Comparison of ENCODE assay signal across 1 cellular context in genomic region chr11:62855571-62856332, GRCh38.
TF ChIP-seq lines count a peak whose summit lies in the region.

No MANE protein-coding gene starts in this region.

TF ChIP-seq in HepG2, 621 proteins besides CTCF, POLR2A, EP300 and RAD21 (continued from another document and continues in another):
- peak; percentile 66 for TF ChIP-seq FOXP4 (CRISPR knock-in tag; IDR thresholded peaks at IDR 0.05)
- TF ChIP-seq TCF7 (IDR thresholded peaks at IDR 0.05; ENCODE audit: low read depth): no peak
- TF ChIP-seq TRIM22 (IDR thresholded peaks at IDR 0.05): no peak
- TF ChIP-seq SKIL (CRISPR knock-in tag; IDR thresholded peaks at IDR 0.05; ENCODE audit: borderline replicate concordance): 0 out of 2 replicates have a peak, but pooled peaks have one; percentile 14
- TF ChIP-seq PREB (CRISPR knock-in tag; IDR thresholded peaks at IDR 0.05): no peak
- no peak; the same call in 1 of the 2 replicates for TF ChIP-seq ARNTL (CRISPR knock-in tag; IDR thresholded peaks at IDR 0.05)
- TF ChIP-seq GATAD1 (CRISPR knock-in tag; IDR thresholded peaks at IDR 0.05): peak; percentile 91
- TF ChIP-seq CEBPG (CRISPR knock-in tag; IDR thresholded peaks at IDR 0.05): peak; percentile 43; the same call in 1 of the 2 replicates
- TF ChIP-seq ZNF143 (CRISPR knock-in tag; IDR thresholded peaks at IDR 0.05): peak; percentile 96
- TF ChIP-seq CSRNP1 (CRISPR knock-in tag; IDR thresholded peaks at IDR 0.05): peak; percentile 98
- TF ChIP-seq MYC (CRISPR knock-in tag; IDR thresholded peaks at IDR 0.05; ENCODE audit: borderline replicate concordance): peak; percentile 100
- 0 out of 2 replicates have a peak, but pooled peaks have one; percentile 12 for TF ChIP-seq ZHX2 (IDR thresholded peaks at IDR 0.05; ENCODE audit: low read depth)
- peak; percentile 92 for TF ChIP-seq ZHX2 (CRISPR knock-in tag; IDR thresholded peaks at IDR 0.05; ENCODE audit: borderline replicate concordance)
- 0 out of 2 replicates have a peak, but pooled peaks have one; percentile 8 for TF ChIP-seq CAMTA2 (CRISPR knock-in tag; IDR thresholded peaks at IDR 0.05; ENCODE audit: borderline replicate concordance)
- peak; percentile 79 for TF ChIP-seq PHF8 (CRISPR knock-in tag; IDR thresholded peaks at IDR 0.05)
- TF ChIP-seq NR1H2 (CRISPR knock-in tag; IDR thresholded peaks at IDR 0.05; ENCODE audit: borderline replicate concordance, low read depth): no peak
- TF ChIP-seq ZBTB14 (CRISPR knock-in tag; IDR thresholded peaks at IDR 0.05): peak; percentile 61
- no peak for TF ChIP-seq NFIB (CRISPR knock-in tag; IDR thresholded peaks at IDR 0.05; ENCODE audit: borderline replicate concordance)
- TF ChIP-seq TOE1 (CRISPR knock-in tag; IDR thresholded peaks at IDR 0.05): peak; percentile 90; the same call in 1 of the 2 replicates
- TF ChIP-seq NCOR1 (IDR thresholded peaks at IDR 0.05; ENCODE audit: borderline replicate concordance, low read length): no peak
- TF ChIP-seq FOXA1 (IDR thresholded peaks at IDR 0.05): no peak
- peak; percentile 27; the same call in 1 of the 2 replicates for TF ChIP-seq FOXA1 (CRISPR knock-in tag; IDR thresholded peaks at IDR 0.05)
- TF ChIP-seq CENPX (CRISPR knock-in tag; IDR thresholded peaks at IDR 0.05): no peak
- TF ChIP-seq ZNF431 (CRISPR knock-in tag; IDR thresholded peaks at IDR 0.05; ENCODE audit: borderline replicate concordance, low read depth): peak; percentile 95; the same call in 1 of the 2 replicates
- TF ChIP-seq ATF4 (CRISPR knock-in tag; IDR thresholded peaks at IDR 0.05): peak in 1 of 2 experiments; percentile 68; a peak in 1 of 4 replicates
- peak; percentile 93 for TF ChIP-seq ZNF337 (CRISPR knock-in tag; IDR thresholded peaks at IDR 0.05; ENCODE audit: borderline replicate concordance, low read depth)
- TF ChIP-seq TFAP4 (IDR thresholded peaks at IDR 0.05; ENCODE audit: borderline replicate concordance, low read depth): peak; percentile 75
- peak; percentile 51; the same call in 1 of the 2 replicates for TF ChIP-seq ESRRA (CRISPR knock-in tag; IDR thresholded peaks at IDR 0.05; ENCODE audit: low read depth)
- TF ChIP-seq KDM5A (IDR thresholded peaks at IDR 0.05; ENCODE audit: borderline replicate concordance, low read length): peak; percentile 84; the same call in 1 of the 2 replicates
- TF ChIP-seq KDM3A (CRISPR knock-in tag; IDR thresholded peaks at IDR 0.05; ENCODE audit: low read depth): no peak
- TF ChIP-seq SIX4 (CRISPR knock-in tag; IDR thresholded peaks at IDR 0.05): peak; percentile 51
- TF ChIP-seq ZSCAN22 (CRISPR knock-in tag; IDR thresholded peaks at IDR 0.05): peak; percentile 57; the same call in 1 of the 2 replicates
- peak; percentile 79; the same call in 1 of the 2 replicates for TF ChIP-seq ZNF598 (CRISPR knock-in tag; IDR thresholded peaks at IDR 0.05; ENCODE audit: borderline replicate concordance)
- TF ChIP-seq BRD4 (CRISPR knock-in tag; IDR thresholded peaks at IDR 0.05): peak; percentile 97
- TF ChIP-seq ZFP62 (CRISPR knock-in tag; IDR thresholded peaks at IDR 0.05): 0 out of 2 replicates have a peak, but pooled peaks have one; percentile 11
- peak; percentile 94 for TF ChIP-seq BORCS8-MEF2B (CRISPR knock-in tag; IDR thresholded peaks at IDR 0.05)
- TF ChIP-seq ZFX (CRISPR knock-in tag; IDR thresholded peaks at IDR 0.05; ENCODE audit: low read depth): peak; percentile 57; the same call in 1 of the 2 replicates
- TF ChIP-seq ZNF33B (CRISPR knock-in tag; IDR thresholded peaks at IDR 0.05): peak; percentile 73
- no peak for TF ChIP-seq ZBTB37 (CRISPR knock-in tag; IDR thresholded peaks at IDR 0.05)
- TF ChIP-seq ASH2L (IDR thresholded peaks at IDR 0.05; ENCODE audit: insufficient read length, low read depth, low read length): peak; percentile 76
- TF ChIP-seq IRF2 (CRISPR knock-in tag; IDR thresholded peaks at IDR 0.05): peak; percentile 71
